1 cellular context compared by ENCODE assay signal in the genomic region with DNA sequence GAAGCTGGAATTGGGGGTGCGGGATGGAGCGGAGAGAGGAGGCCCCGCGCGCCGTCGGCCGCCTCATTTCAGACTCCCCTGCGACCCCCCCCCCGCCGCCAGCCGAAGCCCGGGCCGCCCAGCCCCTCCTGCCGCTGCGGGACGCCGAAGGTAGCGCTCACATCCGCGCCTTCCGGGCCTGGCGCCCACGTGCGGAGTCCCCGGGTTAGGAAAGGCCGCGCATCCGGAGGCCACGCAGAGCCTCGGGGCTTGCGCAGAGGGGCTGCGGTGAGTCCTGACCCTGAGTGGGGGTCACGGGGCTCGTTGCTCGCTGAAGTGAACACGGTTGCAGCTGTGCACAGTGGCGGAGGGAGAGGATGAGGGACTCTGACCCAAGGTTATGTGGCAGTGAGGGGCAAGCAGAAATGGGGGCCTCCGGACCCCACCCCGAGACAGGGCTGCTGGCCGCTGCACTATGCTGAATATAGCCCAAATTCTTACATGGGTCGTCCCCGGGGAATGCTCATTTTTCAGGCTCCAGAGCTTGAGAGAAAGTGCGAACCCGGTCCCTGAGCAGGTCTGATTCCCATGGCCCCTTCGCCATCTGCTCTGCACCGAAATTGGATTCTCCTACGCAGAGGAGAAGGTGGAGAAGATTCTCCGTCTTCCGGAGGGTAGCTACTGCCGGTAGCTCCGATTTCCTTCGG.
TF ChIP-seq lines count a peak whose summit lies in the region.

No MANE protein-coding gene starts in this region.

TF ChIP-seq in K562, 482 proteins besides CTCF, POLR2A, EP300 and RAD21 (continued from another document and continues in another):
- TF ChIP-seq ATF2 (CRISPR knock-in tag; IDR thresholded peaks at IDR 0.05), result no peak; the same call in 1 of the 2 replicates
- TF ChIP-seq ZNF449 (CRISPR knock-in tag; IDR thresholded peaks at IDR 0.05), result no peak
- TF ChIP-seq, protein P1, sequence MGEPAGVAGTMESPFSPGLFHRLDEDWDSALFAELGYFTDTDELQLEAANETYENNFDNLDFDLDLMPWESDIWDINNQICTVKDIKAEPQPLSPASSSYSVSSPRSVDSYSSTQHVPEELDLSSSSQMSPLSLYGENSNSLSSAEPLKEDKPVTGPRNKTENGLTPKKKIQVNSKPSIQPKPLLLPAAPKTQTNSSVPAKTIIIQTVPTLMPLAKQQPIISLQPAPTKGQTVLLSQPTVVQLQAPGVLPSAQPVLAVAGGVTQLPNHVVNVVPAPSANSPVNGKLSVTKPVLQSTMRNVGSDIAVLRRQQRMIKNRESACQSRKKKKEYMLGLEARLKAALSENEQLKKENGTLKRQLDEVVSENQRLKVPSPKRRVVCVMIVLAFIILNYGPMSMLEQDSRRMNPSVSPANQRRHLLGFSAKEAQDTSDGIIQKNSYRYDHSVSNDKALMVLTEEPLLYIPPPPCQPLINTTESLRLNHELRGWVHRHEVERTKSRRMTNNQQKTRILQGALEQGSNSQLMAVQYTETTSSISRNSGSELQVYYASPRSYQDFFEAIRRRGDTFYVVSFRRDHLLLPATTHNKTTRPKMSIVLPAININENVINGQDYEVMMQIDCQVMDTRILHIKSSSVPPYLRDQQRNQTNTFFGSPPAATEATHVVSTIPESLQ (CRISPR knock-in tag; IDR thresholded peaks at IDR 0.05), result no peak
- TF ChIP-seq ZNF41 (CRISPR knock-in tag; conservative IDR thresholded peaks at IDR 0.05), result no peak
- no peak for TF ChIP-seq IRF2 (CRISPR knock-in tag; IDR thresholded peaks at IDR 0.05)
- TF ChIP-seq CHD2 (IDR thresholded peaks at IDR 0.05; ENCODE audit: low read depth, low read length), result no peak
- TF ChIP-seq SETDB1 (IDR thresholded peaks at IDR 0.05; ENCODE audit: low read length), result no peak
- peak; percentile 90 for TF ChIP-seq L3MBTL2 (IDR thresholded peaks at IDR 0.05)
- TF ChIP-seq, protein P2, sequence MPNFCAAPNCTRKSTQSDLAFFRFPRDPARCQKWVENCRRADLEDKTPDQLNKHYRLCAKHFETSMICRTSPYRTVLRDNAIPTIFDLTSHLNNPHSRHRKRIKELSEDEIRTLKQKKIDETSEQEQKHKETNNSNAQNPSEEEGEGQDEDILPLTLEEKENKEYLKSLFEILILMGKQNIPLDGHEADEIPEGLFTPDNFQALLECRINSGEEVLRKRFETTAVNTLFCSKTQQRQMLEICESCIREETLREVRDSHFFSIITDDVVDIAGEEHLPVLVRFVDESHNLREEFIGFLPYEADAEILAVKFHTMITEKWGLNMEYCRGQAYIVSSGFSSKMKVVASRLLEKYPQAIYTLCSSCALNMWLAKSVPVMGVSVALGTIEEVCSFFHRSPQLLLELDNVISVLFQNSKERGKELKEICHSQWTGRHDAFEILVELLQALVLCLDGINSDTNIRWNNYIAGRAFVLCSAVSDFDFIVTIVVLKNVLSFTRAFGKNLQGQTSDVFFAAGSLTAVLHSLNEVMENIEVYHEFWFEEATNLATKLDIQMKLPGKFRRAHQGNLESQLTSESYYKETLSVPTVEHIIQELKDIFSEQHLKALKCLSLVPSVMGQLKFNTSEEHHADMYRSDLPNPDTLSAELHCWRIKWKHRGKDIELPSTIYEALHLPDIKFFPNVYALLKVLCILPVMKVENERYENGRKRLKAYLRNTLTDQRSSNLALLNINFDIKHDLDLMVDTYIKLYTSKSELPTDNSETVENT (CRISPR knock-in tag; IDR thresholded peaks at IDR 0.05), result no peak
- no peak for TF ChIP-seq CHCHD3 (CRISPR knock-in tag; IDR thresholded peaks at IDR 0.05)
- TF ChIP-seq MAFF (IDR thresholded peaks at IDR 0.05; ENCODE audit: low read length), result no peak
- no peak for TF ChIP-seq MITF (IDR thresholded peaks at IDR 0.05)
- no peak for TF ChIP-seq ZNF311 (CRISPR knock-in tag; IDR thresholded peaks at IDR 0.05)
- TF ChIP-seq, protein P3, sequence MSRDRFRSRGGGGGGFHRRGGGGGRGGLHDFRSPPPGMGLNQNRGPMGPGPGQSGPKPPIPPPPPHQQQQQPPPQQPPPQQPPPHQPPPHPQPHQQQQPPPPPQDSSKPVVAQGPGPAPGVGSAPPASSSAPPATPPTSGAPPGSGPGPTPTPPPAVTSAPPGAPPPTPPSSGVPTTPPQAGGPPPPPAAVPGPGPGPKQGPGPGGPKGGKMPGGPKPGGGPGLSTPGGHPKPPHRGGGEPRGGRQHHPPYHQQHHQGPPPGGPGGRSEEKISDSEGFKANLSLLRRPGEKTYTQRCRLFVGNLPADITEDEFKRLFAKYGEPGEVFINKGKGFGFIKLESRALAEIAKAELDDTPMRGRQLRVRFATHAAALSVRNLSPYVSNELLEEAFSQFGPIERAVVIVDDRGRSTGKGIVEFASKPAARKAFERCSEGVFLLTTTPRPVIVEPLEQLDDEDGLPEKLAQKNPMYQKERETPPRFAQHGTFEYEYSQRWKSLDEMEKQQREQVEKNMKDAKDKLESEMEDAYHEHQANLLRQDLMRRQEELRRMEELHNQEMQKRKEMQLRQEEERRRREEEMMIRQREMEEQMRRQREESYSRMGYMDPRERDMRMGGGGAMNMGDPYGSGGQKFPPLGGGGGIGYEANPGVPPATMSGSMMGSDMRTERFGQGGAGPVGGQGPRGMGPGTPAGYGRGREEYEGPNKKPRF (IDR thresholded peaks at IDR 0.05; ENCODE audit: low read depth, low read length), result no peak
- TF ChIP-seq TCF7L2 (IDR thresholded peaks at IDR 0.05; ENCODE audit: low read depth, low read length), result no peak
- TF ChIP-seq OTX1 (CRISPR knock-in tag; IDR thresholded peaks at IDR 0.05), result 0 out of 2 replicates have a peak, but pooled peaks have one; percentile 8
- no peak for TF ChIP-seq JUN (IDR thresholded peaks at IDR 0.05; ENCODE audit: borderline replicate concordance, low read depth, low read length)
- peak; percentile 59; the same call in 1 of the 2 replicates for TF ChIP-seq JUN (CRISPR knock-in tag; IDR thresholded peaks at IDR 0.05; ENCODE audit: borderline replicate concordance)
- TF ChIP-seq SMARCC2 (IDR thresholded peaks at IDR 0.05; ENCODE audit: low read depth), result no peak
- TF ChIP-seq RBM25 (IDR thresholded peaks at IDR 0.05; ENCODE audit: low read depth, low read length, severe bottlenecking), result no peak
- no peak for TF ChIP-seq GTF2A2 (tag; IDR thresholded peaks at IDR 0.05)
- TF ChIP-seq PTRF (tag; IDR thresholded peaks at IDR 0.05), result no peak
- TF ChIP-seq, protein P4, sequence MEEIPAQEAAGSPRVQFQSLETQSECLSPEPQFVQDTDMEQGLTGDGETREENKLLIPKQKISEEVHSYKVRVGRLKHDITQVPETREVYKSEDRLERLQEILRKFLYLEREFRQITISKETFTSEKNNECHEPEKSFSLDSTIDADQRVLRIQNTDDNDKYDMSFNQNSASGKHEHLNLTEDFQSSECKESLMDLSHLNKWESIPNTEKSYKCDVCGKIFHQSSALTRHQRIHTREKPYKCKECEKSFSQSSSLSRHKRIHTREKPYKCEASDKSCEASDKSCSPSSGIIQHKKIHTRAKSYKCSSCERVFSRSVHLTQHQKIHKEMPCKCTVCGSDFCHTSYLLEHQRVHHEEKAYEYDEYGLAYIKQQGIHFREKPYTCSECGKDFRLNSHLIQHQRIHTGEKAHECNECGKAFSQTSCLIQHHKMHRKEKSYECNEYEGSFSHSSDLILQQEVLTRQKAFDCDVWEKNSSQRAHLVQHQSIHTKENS (CRISPR knock-in tag; IDR thresholded peaks at IDR 0.05), result no peak
- TF ChIP-seq ETV6 (IDR thresholded peaks at IDR 0.05; ENCODE audit: borderline replicate concordance in 1 of 2, low read depth in 2 of 2, low read length in 1 of 2), result no peak
- no peak for TF ChIP-seq ETV6 (CRISPR knock-in tag; IDR thresholded peaks at IDR 0.05; ENCODE audit: borderline replicate concordance)
- TF ChIP-seq TRIM28 (IDR thresholded peaks at IDR 0.05), result no peak
- TF ChIP-seq ARID3A (IDR thresholded peaks at IDR 0.05; ENCODE audit: borderline replicate concordance, low read depth, low read length), result no peak
- no peak for TF ChIP-seq ZNF77 (CRISPR knock-in tag; IDR thresholded peaks at IDR 0.05)
- no peak for TF ChIP-seq LARP7 (IDR thresholded peaks at IDR 0.05)
- peak; percentile 29; the same call in 1 of the 2 replicates for TF ChIP-seq RAD51 (IDR thresholded peaks at IDR 0.05; ENCODE audit: borderline replicate concordance, low read depth)
- TF ChIP-seq BRD4 (IDR thresholded peaks at IDR 0.05), result peak; percentile 75; the same call in 1 of the 2 replicates
- no peak for TF ChIP-seq HMG20B (CRISPR knock-in tag; IDR thresholded peaks at IDR 0.05)
- TF ChIP-seq SAP30 (IDR thresholded peaks at IDR 0.05; ENCODE audit: borderline replicate concordance, insufficient read depth, low read depth, low read length, poor library complexity, severe bottlenecking), result peak; percentile 31
- no peak for TF ChIP-seq BRCA1 (IDR thresholded peaks at IDR 0.05)
- no peak for TF ChIP-seq BRCA1 (CRISPR knock-in tag; IDR thresholded peaks at IDR 0.05)
- TF ChIP-seq SREBF1 (IDR thresholded peaks at IDR 0.05; ENCODE audit: borderline replicate concordance, low read depth, low read length), result no peak
- TF ChIP-seq NCOA6 (IDR thresholded peaks at IDR 0.05), result no peak
- 0 out of 2 replicates have a peak, but pooled peaks have one; percentile 15 for TF ChIP-seq KDM2B (CRISPR knock-in tag; IDR thresholded peaks at IDR 0.05)
- TF ChIP-seq, protein P5, sequence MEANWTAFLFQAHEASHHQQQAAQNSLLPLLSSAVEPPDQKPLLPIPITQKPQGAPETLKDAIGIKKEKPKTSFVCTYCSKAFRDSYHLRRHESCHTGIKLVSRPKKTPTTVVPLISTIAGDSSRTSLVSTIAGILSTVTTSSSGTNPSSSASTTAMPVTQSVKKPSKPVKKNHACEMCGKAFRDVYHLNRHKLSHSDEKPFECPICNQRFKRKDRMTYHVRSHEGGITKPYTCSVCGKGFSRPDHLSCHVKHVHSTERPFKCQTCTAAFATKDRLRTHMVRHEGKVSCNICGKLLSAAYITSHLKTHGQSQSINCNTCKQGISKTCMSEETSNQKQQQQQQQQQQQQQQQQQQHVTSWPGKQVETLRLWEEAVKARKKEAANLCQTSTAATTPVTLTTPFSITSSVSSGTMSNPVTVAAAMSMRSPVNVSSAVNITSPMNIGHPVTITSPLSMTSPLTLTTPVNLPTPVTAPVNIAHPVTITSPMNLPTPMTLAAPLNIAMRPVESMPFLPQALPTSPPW (CRISPR knock-in tag; IDR thresholded peaks at IDR 0.05), result 0 out of 2 replicates have a peak, but pooled peaks have one; percentile 24
- no peak for TF ChIP-seq STAT6 (CRISPR knock-in tag; IDR thresholded peaks at IDR 0.05)
- no peak for TF ChIP-seq ZNF174 (CRISPR knock-in tag; IDR thresholded peaks at IDR 0.05)
- peak; percentile 79 to 82 for TF ChIP-seq NRF1 (conservative IDR thresholded peaks at IDR 0.05 in 1 of 2, IDR thresholded peaks at IDR 0.05 in 1 of 2)
